Comparison of ENCODE assay signal across 1 cellular context in the genomic region with DNA sequence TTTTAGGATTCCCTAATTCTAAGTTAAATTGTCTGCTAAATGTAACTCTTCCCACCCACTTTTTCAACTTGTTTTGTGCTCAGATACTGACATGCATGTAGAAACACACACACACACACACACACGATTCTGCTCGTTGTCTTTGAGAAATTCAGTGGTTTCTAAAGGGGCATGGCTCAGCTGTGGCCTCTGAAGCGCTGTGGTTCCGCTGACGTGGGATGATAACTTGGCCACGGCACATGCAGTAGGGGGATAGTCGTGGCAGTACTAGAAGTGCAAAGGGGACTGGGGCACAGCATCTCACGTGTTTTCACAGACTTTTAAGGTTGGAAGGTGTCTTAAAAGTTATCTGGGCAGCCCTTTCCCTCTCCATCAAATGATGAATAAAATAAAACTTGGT.
TF ChIP-seq lines count a peak whose summit lies in the region.

No MANE protein-coding gene starts in this region.

TF ChIP-seq in HepG2, 621 proteins besides CTCF, POLR2A, EP300 and RAD21:
- TF ChIP-seq JDP2 (CRISPR knock-in tag; IDR thresholded peaks at IDR 0.05; ENCODE audit: borderline replicate concordance) (no peak), ZNF670 (CRISPR knock-in tag; IDR thresholded peaks at IDR 0.05; ENCODE audit: borderline replicate concordance) (0 out of 2 replicates have a peak, but pooled peaks have one; percentile 37), YEATS4 (CRISPR knock-in tag; IDR thresholded peaks at IDR 0.05; ENCODE audit: borderline replicate concordance) (no peak)
